8 cellular contexts compared by ENCODE assay signal in the genomic region with DNA sequence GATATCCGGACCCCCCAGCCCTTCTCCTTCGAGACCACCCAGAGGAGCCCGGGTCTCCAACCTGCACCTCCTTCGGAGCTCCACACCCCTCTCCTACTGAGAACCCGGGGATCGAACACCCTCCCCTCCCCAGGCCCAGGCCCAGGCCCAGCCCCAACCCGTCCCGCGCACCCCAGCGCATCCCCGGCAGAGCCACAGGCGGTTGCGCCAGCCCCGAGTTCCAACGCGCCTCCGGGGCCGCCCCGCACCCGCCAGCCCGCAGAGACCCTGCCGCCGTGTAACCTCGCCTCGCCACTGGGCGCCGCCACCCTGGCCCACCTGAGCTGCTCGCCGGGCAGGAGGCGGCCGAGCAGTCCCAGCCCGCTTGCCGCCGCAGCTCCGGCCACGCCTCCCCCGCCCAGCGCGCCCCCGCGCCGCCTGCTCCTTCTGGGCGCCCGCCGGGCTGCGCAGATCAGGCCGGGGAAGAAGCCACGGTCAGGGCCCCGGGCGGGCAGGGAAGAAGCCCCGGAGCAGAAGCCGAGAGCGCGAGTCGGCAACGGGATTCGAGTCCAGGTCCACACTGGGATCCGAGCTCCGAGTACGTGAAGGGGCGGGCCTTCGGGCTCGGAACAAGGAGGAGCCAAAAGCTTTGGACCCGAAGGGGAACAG. TPM values are rescaled to one million over a fixed set of nuclear protein-coding genes. Genes with fewer than 3 reads are reported as not detected.
DNase-seq lines count a peak whose midpoint lies in the region; ATAC-seq and TF ChIP-seq lines count a peak whose summit lies in the region.

A gene with protein sequence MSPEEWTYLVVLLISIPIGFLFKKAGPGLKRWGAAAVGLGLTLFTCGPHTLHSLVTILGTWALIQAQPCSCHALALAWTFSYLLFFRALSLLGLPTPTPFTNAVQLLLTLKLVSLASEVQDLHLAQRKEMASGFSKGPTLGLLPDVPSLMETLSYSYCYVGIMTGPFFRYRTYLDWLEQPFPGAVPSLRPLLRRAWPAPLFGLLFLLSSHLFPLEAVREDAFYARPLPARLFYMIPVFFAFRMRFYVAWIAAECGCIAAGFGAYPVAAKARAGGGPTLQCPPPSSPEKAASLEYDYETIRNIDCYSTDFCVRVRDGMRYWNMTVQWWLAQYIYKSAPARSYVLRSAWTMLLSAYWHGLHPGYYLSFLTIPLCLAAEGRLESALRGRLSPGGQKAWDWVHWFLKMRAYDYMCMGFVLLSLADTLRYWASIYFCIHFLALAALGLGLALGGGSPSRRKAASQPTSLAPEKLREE (minus strand): TSS at position 561 of the 648 bp plus-strand sequence. CDS start 1,072 bp downstream, outside the sequence.

- no peaks in the 10 kb centered on the region for H3K9me3 ChIP-seq in Peyer's patch
- no peaks in the 10 kb centered on the region for H3K9me3 ChIP-seq in effector memory CD4-positive, alpha-beta T cell (ENCODE audit: control insufficient read depth, low read length)

- peak; percentile 29 for DNase-seq in stimulated activated CD8-positive, alpha-beta memory T cell treated with anti-CD3 and anti-CD28 coated beads, Interleukin-12 subunit alpha, Interleukin-12 subunit beta, amount 100 ng/mL, for 1 hour (ENCODE audit: low read depth)
- no peak for DNase-seq in stimulated activated CD8-positive, alpha-beta memory T cell treated with anti-CD3 and anti-CD28 coated beads, Interleukin-4, amount 100 ng/mL, for 48 hours
- no peak for DNase-seq in Peyer's patch
- no peak for DNase-seq in effector memory CD4-positive, alpha-beta T cell
- no peak for DNase-seq in myocyte (ENCODE audit: low read depth)
- DNase-seq in LoVo (ENCODE audit: low spot score), result no peak
- no peak for DNase-seq in foreskin melanocyte

- peak in 5 of 6 experiments; percentile 24 to 53 (median 34) for TF ChIP-seq CTCF in Peyer's patch (IDR thresholded peaks at IDR 0.05)

- H3K27me3 ChIP-seq in Peyer's patch, result no peaks in the 10 kb centered on the region
- no peaks in the 10 kb centered on the region for H3K27me3 ChIP-seq in effector memory CD4-positive, alpha-beta T cell (replicated peaks; ENCODE audit: control insufficient read depth, insufficient read depth, low read length, poor library complexity, severe bottlenecking)

- peaks cover 0 to 16% (median 0%) of the 10 kb centered on the region in 3 donors for H3K36me3 ChIP-seq in Peyer's patch
- H3K36me3 ChIP-seq in effector memory CD4-positive, alpha-beta T cell (ENCODE audit: control insufficient read depth, insufficient read depth, low read length), result peaks cover 10% of the 10 kb centered on the region

- H3K27ac ChIP-seq in Peyer's patch, result peak within 1 kb of the TSS; percentile 98 to 100 (median 99)
- peak within 1 kb of the TSS; percentile 96 for H3K27ac ChIP-seq in effector memory CD4-positive, alpha-beta T cell (ENCODE audit: insufficient read depth, low read length, poor library complexity, severe bottlenecking)

- H3K4me1 ChIP-seq in Peyer's patch, result peaks cover 0 to 32% (median 14%) of the 10 kb centered on the region in 4 donors
- peaks cover 22% of the 10 kb centered on the region for H3K4me1 ChIP-seq in effector memory CD4-positive, alpha-beta T cell (ENCODE audit: control insufficient read depth, insufficient read depth, low read length, poor library complexity, severe bottlenecking)

- peak; percentile 84 to 90 for TF ChIP-seq POLR2A in Peyer's patch (IDR thresholded peaks at IDR 0.05)

- peak within 1 kb of the TSS; percentile 77 to 93 (median 91) for H3K4me3 ChIP-seq in Peyer's patch
- peak within 1 kb of the TSS; percentile 69 for H3K4me3 ChIP-seq in effector memory CD4-positive, alpha-beta T cell (ENCODE audit: insufficient read depth, low read depth, low read length, poor library complexity, severe bottlenecking)

- ATAC-seq in HG02852 (IDR thresholded peaks at IDR 0.05; ENCODE audit: unreplicated experiment), result peak; percentile 10

RNA-seq across cellular contexts. Expression of the gene that starts here (rescaled TPM):
- 100 to 1,000 TPM in 3 of 4 donors, 10 to 100 TPM in 1; 85.8 to 370 (median 245) TPM for total RNA-seq in Peyer's patch
- total RNA-seq in myocyte, result 48.5 and 59.6 TPM in 2 replicates
- polyA plus RNA-seq in myocyte (2012), result 77.1 TPM
